21 cellular contexts compared by ENCODE assay signal in the genomic region with DNA sequence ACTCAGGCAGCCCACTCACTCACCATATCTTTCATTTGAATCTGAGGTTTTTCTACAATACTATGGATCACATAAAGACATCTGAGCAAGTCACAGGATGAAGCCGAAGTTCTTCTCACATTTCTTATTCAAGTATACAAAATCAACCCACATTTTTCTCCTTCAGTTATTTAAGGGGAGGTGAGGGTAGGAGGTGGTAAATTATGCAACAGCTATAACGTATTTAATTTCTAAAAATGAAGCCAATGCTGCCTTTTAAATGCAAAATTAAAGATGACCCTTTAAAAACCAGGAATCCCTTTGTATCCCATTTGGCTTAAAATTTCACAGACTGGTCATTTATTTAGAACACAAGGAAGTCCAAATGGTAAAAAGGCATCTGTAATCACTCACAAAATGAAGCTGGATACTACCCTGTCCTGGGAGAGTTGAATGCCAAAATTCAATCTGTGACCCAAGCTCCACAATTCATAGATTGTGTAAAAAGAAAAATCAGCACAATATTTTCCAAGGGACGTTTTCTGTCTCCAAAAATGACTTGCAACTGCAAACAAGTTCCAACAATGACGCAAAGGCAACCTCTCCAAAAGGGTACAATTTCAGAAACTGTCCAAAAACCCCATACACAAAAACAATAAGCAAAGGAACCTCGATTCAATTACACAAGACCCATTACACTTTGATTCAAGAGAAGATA. TPM values are rescaled to one million over a fixed set of nuclear protein-coding genes. Genes with fewer than 3 reads are reported as not detected.
A peak's percentile ranks its signal among the peaks of the same experiment; 100 is the strongest.
DNase-seq lines count a peak whose midpoint lies in the region; ATAC-seq and TF ChIP-seq lines count a peak whose summit lies in the region.
"Had no signal": no experiment of that assay in that cellular context is flagged by ENCODE, and none has a peak within 500 bp of the region (broad histone marks: within the 10 kb centered on the region; RNA-seq: fewer than 3 reads in every experiment).

No MANE protein-coding gene starts in this region.

- peak overlapping the region; percentile 40 for H3K27ac Mint-ChIP-seq in Calu3 (ENCODE audit: unreplicated experiment)
- H3K27ac Mint-ChIP-seq: activated naive CD8-positive, alpha-beta T cell treated with anti-CD3 and anti-CD28 coated beads, Interleukin-2, amount 10 ng/mL, durations not matched to agents 7 days and 5 days; CD8-positive, alpha-beta T cell; T-cell had no signal

- no peaks in the 10 kb centered on the region for H3F3A ChIP-seq in PC-9 (ENCODE audit: insufficient read depth, low read depth)

- no peak for DNase-seq in Calu3
- DNase-seq in mammary epithelial cell, result no peak
- no peak for DNase-seq in left ventricle myocardium inferior
- DNase-seq in putamen (ENCODE audit: low spot score), result peak; percentile 58
- DNase-seq in upper lobe of right lung, result no peak
- DNase-seq in NCI-H2029 (lab: John Stamatoyannopoulos, UW), result no peak
- no peak for DNase-seq in HT-29 (ENCODE audit: low spot score)
- no peak for DNase-seq in PC-9
- DNase-seq: activated CD4-positive, CD25-positive, alpha-beta regulatory T cell treated with anti-CD3 and anti-CD28 coated beads, Interleukin-2, amount 50 U/mL, for 72 hours; activated naive CD8-positive, alpha-beta T cell treated with anti-CD3 and anti-CD28 coated beads, Interleukin-2, amount 10 ng/mL, durations not matched to agents 7 days and 5 days; activated T-cell treated with anti-CD3 and anti-CD28 coated beads, Interleukin-2, amount 50 U/mL, for 1 hour; CD8-positive, alpha-beta T cell; cortex of kidney; NCI-H2029 treated with DMSO at 0.1 percent for 48 hours; NCI-H526; Peyer's patch; posterior cingulate gyrus; stimulated activated CD4-positive, alpha-beta T cell treated with anti-CD3 and anti-CD28 coated beads, Interleukin-1b, Interleukin-23, amount 100 ng/mL, for 48 hours; stimulated activated CD8-positive, alpha-beta memory T cell treated with anti-CD3 and anti-CD28 coated beads, Interleukin-4, amount 100 ng/mL, for 48 hours; T-cell had no signal

- no peak for ATAC-seq in upper lobe of right lung
- ATAC-seq: CD8-positive, alpha-beta T cell; esophagus mucosa; T-cell had no signal

- H3K9ac ChIP-seq in mammary epithelial cell (ENCODE audit: insufficient read depth, low read length), result no peak overlapping the region

- no peak overlapping the region for H3K4me3 Mint-ChIP-seq in Calu3 (ENCODE audit: low read depth, unreplicated experiment)
- H3K4me3 Mint-ChIP-seq: activated naive CD8-positive, alpha-beta T cell treated with anti-CD3 and anti-CD28 coated beads, Interleukin-2, amount 10 ng/mL, durations not matched to agents 7 days and 5 days; CD8-positive, alpha-beta T cell; T-cell had no signal

- H3K9me2 ChIP-seq in PC-9 (ENCODE audit: insufficient read depth), result no peaks in the 10 kb centered on the region

- H3K4me1 ChIP-seq in mammary epithelial cell (ENCODE audit: insufficient read depth, low read length) (peaks cover 23% of the 10 kb centered on the region), left ventricle myocardium inferior (peaks cover 45% of the 10 kb centered on the region), upper lobe of right lung (peaks cover 11% of the 10 kb centered on the region), PC-9 (replicated peaks; ENCODE audit: insufficient read depth) (no peaks in the 10 kb centered on the region)

- POLR2A ChIA-PET in PC-9 (lab: Charles Lee; ENCODE audit: unreplicated experiment), result no interaction called here

- H3K9me3 ChIP-seq in mammary epithelial cell (replicated peaks; ENCODE audit: insufficient read depth, low read length) (no peaks in the 10 kb centered on the region), left ventricle myocardium inferior (replicated peaks) (no peaks in the 10 kb centered on the region), upper lobe of right lung (no peaks in the 10 kb centered on the region), PC-9 (ENCODE audit: insufficient read depth, low read depth) (no peaks in the 10 kb centered on the region)
- H3K9me3 ChIP-seq: Peyer's patch had no signal

- H4K20me1 ChIP-seq in mammary epithelial cell (ENCODE audit: insufficient read depth, low read length) (no peaks in the 10 kb centered on the region), PC-9 (ENCODE audit: insufficient read depth) (no peaks in the 10 kb centered on the region)

- WGBS in mammary epithelial cell (ENCODE audit: low coverage, missing lambda C conversion rate), result 9% methylated on average over 5 of the region's 5 CpGs

- peak overlapping the region in 1 of 3 experiments; percentile 35 for H3K4me3 ChIP-seq in mammary epithelial cell (replicated peaks in 1 of 3; ENCODE audit: insufficient read depth in 1 of 3, low read depth in 2 of 3, low read length in 3 of 3)
- peak overlapping the region; percentile 34 for H3K4me3 ChIP-seq in left ventricle myocardium inferior
- no peak overlapping the region for H3K4me3 ChIP-seq in upper lobe of right lung
- H3K4me3 ChIP-seq in PC-9, result no peak overlapping the region

- peaks cover 6% of the 10 kb centered on the region for H3K9me3 Mint-ChIP-seq in Calu3 (ENCODE audit: low read depth, unreplicated experiment)
- H3K9me3 Mint-ChIP-seq: CD8-positive, alpha-beta T cell had no signal

- H3K27me3 ChIP-seq in mammary epithelial cell (ENCODE audit: insufficient read depth, low read length) (no peaks in the 10 kb centered on the region), left ventricle myocardium inferior (ENCODE audit: low read depth) (no peaks in the 10 kb centered on the region), upper lobe of right lung (no peaks in the 10 kb centered on the region), PC-9 (ENCODE audit: insufficient read depth, low read depth) (no peaks in the 10 kb centered on the region)
- H3K27me3 ChIP-seq: Peyer's patch had no signal

- no peaks in the 10 kb centered on the region for H3K27me3 Mint-ChIP-seq in Calu3 (ENCODE audit: unreplicated experiment)
- H3K27me3 Mint-ChIP-seq: activated naive CD8-positive, alpha-beta T cell treated with anti-CD3 and anti-CD28 coated beads, Interleukin-2, amount 10 ng/mL, durations not matched to agents 7 days and 5 days; T-cell had no signal

- H3K36me3 Mint-ChIP-seq in Calu3 (ENCODE audit: insufficient read depth, unreplicated experiment), result peaks cover 7% of the 10 kb centered on the region
- H3K36me3 Mint-ChIP-seq: CD8-positive, alpha-beta T cell had no signal

- H3K79me2 ChIP-seq in mammary epithelial cell (ENCODE audit: insufficient read depth, low read length), result peaks cover 47% of the 10 kb centered on the region
- H3K79me2 ChIP-seq in PC-9 (ENCODE audit: low read depth), result no peaks in the 10 kb centered on the region

- in situ Hi-C loops in mammary epithelial cell (cut with MboI; ENCODE audit: low sequenced_read_pairs in 2 of 2), result no loop called here

- H3K27ac ChIP-seq in mammary epithelial cell (ENCODE audit: insufficient read depth, low read depth, low read length), result peak overlapping the region; percentile 8
- peak overlapping the region; percentile 59 for H3K27ac ChIP-seq in left ventricle myocardium inferior (replicated peaks)
- H3K27ac ChIP-seq in upper lobe of right lung, result no peak overlapping the region
- no peak overlapping the region for H3K27ac ChIP-seq in PC-9

- H3K4me1 Mint-ChIP-seq in Calu3 (ENCODE audit: low read depth, unreplicated experiment), result peaks cover 57% of the 10 kb centered on the region
- H3K4me1 Mint-ChIP-seq: activated naive CD8-positive, alpha-beta T cell treated with anti-CD3 and anti-CD28 coated beads, Interleukin-2, amount 10 ng/mL, durations not matched to agents 7 days and 5 days had no signal

- intact Hi-C loops in Calu3 (cut with micrococcal nuclease; ENCODE audit: unreplicated experiment) (loop anchor here (2.0 kb wide), 1 partner anchor 17 kb away; no protein-coding TSS in a partner anchor), mammary epithelial cell (cut with micrococcal nuclease) (no loop called here), left ventricle myocardium inferior (cut with micrococcal nuclease) (loop anchor here (10.0 kb wide), 1 partner anchor 51 kb away; the partner anchor contains the start of gene EPB41L2), upper lobe of right lung (cut with DNase I) (no loop called here), PC-9 (cut with micrococcal nuclease; ENCODE audit: unreplicated experiment) (no loop called here)

- H3K4me2 ChIP-seq in mammary epithelial cell (ENCODE audit: insufficient read depth, low read depth, low read length), result peak overlapping the region; percentile 81
- no peak overlapping the region for H3K4me2 ChIP-seq in PC-9

- BruUV-seq in Calu3 (replicated peaks; lab: Mats Ljungman, UMichigan), result no TSS peak
- BruUV-seq in mammary epithelial cell (replicated peaks; lab: Mats Ljungman, UMichigan), result no TSS peak
- no TSS peak for BruUV-seq in PC-9 (replicated peaks; lab: Mats Ljungman, UMichigan)

- dilution Hi-C loops in mammary epithelial cell (cut with HindIII; ENCODE audit: low sequenced_read_pairs), result no loop called here

- peak overlapping the region; percentile 49 for H2AFZ ChIP-seq in mammary epithelial cell (ENCODE audit: low read depth, low read length)
- no peak overlapping the region for H2AFZ ChIP-seq in PC-9

- H3K36me3 ChIP-seq in mammary epithelial cell (ENCODE audit: insufficient read depth, low read length) (no peaks in the 10 kb centered on the region), left ventricle myocardium inferior (no peaks in the 10 kb centered on the region), upper lobe of right lung (no peaks in the 10 kb centered on the region), PC-9 (ENCODE audit: low read depth) (no peaks in the 10 kb centered on the region)
- H3K36me3 ChIP-seq: Peyer's patch had no signal

- TF ChIP-seq CTCF in Calu3 (IDR thresholded peaks at IDR 0.05; ENCODE audit: unreplicated experiment), result no peak
- no peak for TF ChIP-seq CTCF in mammary epithelial cell (conservative IDR thresholded peaks at IDR 0.05 in 1 of 2, IDR thresholded peaks at IDR 0.05 in 1 of 2; ENCODE audit: extremely low read depth in 1 of 2, insufficient read depth in 1 of 2, low read depth in 1 of 2, low read length in 2 of 2)
- TF ChIP-seq CTCF in left ventricle myocardium inferior (IDR thresholded peaks at IDR 0.05; ENCODE audit: borderline replicate concordance), result no peak
- no peak for TF ChIP-seq CTCF in upper lobe of right lung (IDR thresholded peaks at IDR 0.05)
- TF ChIP-seq CTCF in PC-9 (conservative IDR thresholded peaks at IDR 0.05), result no peak

- CTCF ChIA-PET in Calu3 (lab: Charles Lee) (interaction anchor here (0.6 to 1.2 kb wide), 6 partner anchors 11 to 781 kb away, joined by 3 to 5 read pairs (median 4); no protein-coding TSS in a partner anchor), mammary epithelial cell (lab: Charles Lee; ENCODE audit: low non-redundant PET) (no interaction called here), PC-9 (lab: Charles Lee) (no interaction called here)

RNA-seq across cellular contexts. Expression of gene EPB41L2, which starts 48.8 kb away (rescaled TPM):
- total RNA-seq in Calu3 (2022), result 284 and 332 TPM in 2 replicates
- 10 to 100 TPM in 1 of 2 donors, 1 to 10 TPM in 1; 6.8 to 52.2 TPM for total RNA-seq in mammary epithelial cell
- polyA plus RNA-seq in mammary epithelial cell, result 16.6 TPM
- 57.6 TPM for polyA minus RNA-seq in mammary epithelial cell
- total RNA-seq in left ventricle myocardium inferior, result 70.8 TPM
- 174 TPM for total RNA-seq in upper lobe of right lung
- 1.5 and 9.5 TPM in 2 replicates for total RNA-seq in HT-29 (2014; rRNA removed; shearing (Covaris generic))
- 59.1 and 67.4 TPM in 2 replicates for total RNA-seq in PC-9 (2021)

Comparison
In these comparisons a context has a peak if more than half of its experiments do, and no peak if none do; other contexts are left out.
1. H3K27ac ChIP-seq: peak in mammary epithelial cell (single experiment) and left ventricle myocardium inferior (single experiment); none in upper lobe of right lung (single experiment) and PC-9 (single experiment).
2. intact Hi-C loops: an anchor here in Calu3 (2.0 kb wide) and left ventricle myocardium inferior (10.0 kb wide); none called in mammary epithelial cell, upper lobe of right lung and PC-9.